24 cellular contexts compared by ENCODE assay signal in the genomic region with DNA sequence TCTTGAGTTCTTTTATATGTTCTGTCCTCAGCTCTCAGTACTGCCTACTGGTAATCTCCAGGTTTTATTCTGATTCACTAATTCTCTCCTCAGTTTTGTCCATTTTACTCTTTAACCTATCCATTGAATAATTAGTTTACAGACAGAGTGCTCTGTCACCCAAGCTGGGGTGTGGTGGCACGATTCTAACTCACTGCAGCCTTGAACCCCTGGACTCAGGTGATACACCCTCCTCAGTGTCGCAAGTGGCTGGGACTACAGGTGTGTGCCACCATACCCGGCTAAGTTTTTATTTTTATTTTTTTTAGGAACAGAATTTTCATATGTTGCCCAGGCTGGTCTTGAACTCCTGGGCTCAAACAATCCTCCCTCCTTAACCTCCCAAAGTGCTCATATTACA. TPM values are rescaled to one million over a fixed set of nuclear protein-coding genes. Genes with fewer than 3 reads are reported as not detected.
DNase-seq lines count a peak whose midpoint lies in the region; ATAC-seq and TF ChIP-seq lines count a peak whose summit lies in the region.
"Had no signal": no experiment of that assay in that cellular context is flagged by ENCODE, and none has a peak within 500 bp of the region (broad histone marks: within the 10 kb centered on the region; RNA-seq: fewer than 3 reads in every experiment).

No MANE protein-coding gene starts in this region.

- TF ChIP-seq CTCF in Caco-2 (IDR thresholded peaks at IDR 0.05; ENCODE audit: insufficient read depth in 1 of 2, low read depth in 1 of 2, low read length in 1 of 2, severe bottlenecking in 1 of 2, unreplicated experiment in 1 of 2): no peak

- CTCF ChIA-PET in Caco-2 (lab: Charles Lee): no interaction called here

- no peak for ATAC-seq in activated T-helper 17 cell treated with anti-CD3 and anti-CD28 coated beads, Interleukin-2, amount 50 U/mL, for 72 hours (replicated peaks)
- no peak for ATAC-seq in memory B cell (ENCODE audit: low read depth)
- no peak for ATAC-seq in stimulated activated effector memory CD8-positive, alpha-beta T cell treated with anti-CD3 and anti-CD28 coated beads, Interleukin-12 subunit alpha, Interleukin-12 subunit beta, amount 100 ng/mL, for 72 hours
- ATAC-seq in HG02642 (IDR thresholded peaks at IDR 0.05; ENCODE audit: poor library complexity, unreplicated experiment): no peak
- ATAC-seq in GM21381 (IDR thresholded peaks at IDR 0.05; ENCODE audit: unreplicated experiment): no peak
- ATAC-seq: A549, HCT116 had no signal

- H3K36me3 Mint-ChIP-seq in Caco-2 (ENCODE audit: insufficient read depth, unreplicated experiment) (peaks cover 49% of the 10 kb centered on the region), memory B cell (peaks cover 24% of the 10 kb centered on the region)
- peaks cover 45% of the 10 kb centered on the region for H3K36me3 Mint-ChIP-seq in activated T-helper 17 cell treated with anti-CD3 and anti-CD28 coated beads, Interleukin-2, amount 50 U/mL, for 72 hours (ENCODE audit: low read depth)
- peaks cover 33% of the 10 kb centered on the region for H3K36me3 Mint-ChIP-seq in stimulated activated effector memory CD8-positive, alpha-beta T cell treated with anti-CD3 and anti-CD28 coated beads, Interleukin-12 subunit alpha, Interleukin-12 subunit beta, amount 100 ng/mL, for 72 hours

- no peak overlapping the region for H3K4me3 ChIP-seq in Caco-2 (ENCODE audit: low read depth, low read length)
- H3K4me3 ChIP-seq: A549, PC-9, SJSA1 had no signal

- DNase-seq in Caco-2: no peak
- no peak for DNase-seq in memory B cell (ENCODE audit: low spot score in 2 of 2)
- DNase-seq in stimulated activated effector memory CD8-positive, alpha-beta T cell treated with anti-CD3 and anti-CD28 coated beads, Interleukin-12 subunit alpha, Interleukin-12 subunit beta, amount 100 ng/mL, for 72 hours (ENCODE audit: low spot score in 2 of 2): no peak
- DNase-seq in cerebellar cortex (ENCODE audit: low spot score): no peak
- DNase-seq: AML-193; C1 segment of cervical spinal cord; CD8-positive, alpha-beta memory T cell; DMS153; DND-41; NCI-H1048; NCI-H1417; NCI-H1694; NCI-H2029 treated with DMSO at 0.1 percent for 48 hours; NCI-H446 treated with DMSO at 0.1 percent for 48 hours; NCI-H526; NK-92 treated with Interleukin-12 subunit alpha and Interleukin-12 subunit beta, amount 100 ng/mL, for 24 hours; PC-9; Right ventricle myocardium superior had no signal

- peaks cover 44% of the 10 kb centered on the region for H3K4me1 Mint-ChIP-seq in Caco-2 (ENCODE audit: low read depth, unreplicated experiment)
- H3K4me1 Mint-ChIP-seq in activated T-helper 17 cell treated with anti-CD3 and anti-CD28 coated beads, Interleukin-2, amount 50 U/mL, for 72 hours: peaks cover 46% of the 10 kb centered on the region
- H3K4me1 Mint-ChIP-seq in memory B cell: peaks cover 26% of the 10 kb centered on the region
- H3K4me1 Mint-ChIP-seq in stimulated activated effector memory CD8-positive, alpha-beta T cell treated with anti-CD3 and anti-CD28 coated beads, Interleukin-12 subunit alpha, Interleukin-12 subunit beta, amount 100 ng/mL, for 72 hours: peaks cover 68% of the 10 kb centered on the region

- H3K9me3 ChIP-seq in Caco-2: no peaks in the 10 kb centered on the region
- H3K9me3 ChIP-seq: A549, SJSA1 had no signal

- no peak overlapping the region for H3K4me3 Mint-ChIP-seq in Caco-2 (ENCODE audit: unreplicated experiment)
- peak overlapping the region; percentile 42 for H3K4me3 Mint-ChIP-seq in activated T-helper 17 cell treated with anti-CD3 and anti-CD28 coated beads, Interleukin-2, amount 50 U/mL, for 72 hours
- no peak overlapping the region for H3K4me3 Mint-ChIP-seq in memory B cell
- H3K4me3 Mint-ChIP-seq in stimulated activated effector memory CD8-positive, alpha-beta T cell treated with anti-CD3 and anti-CD28 coated beads, Interleukin-12 subunit alpha, Interleukin-12 subunit beta, amount 100 ng/mL, for 72 hours: no peak overlapping the region

- H3K27me3 ChIP-seq in Caco-2 (replicated peaks; ENCODE audit: control insufficient read depth, insufficient read depth, low read length): no peaks in the 10 kb centered on the region
- H3K27me3 ChIP-seq: SJSA1 had no signal

- H3K27ac Mint-ChIP-seq in Caco-2 (ENCODE audit: unreplicated experiment) (peak overlapping the region; percentile 24), memory B cell (peak overlapping the region; percentile 29)
- peak overlapping the region; percentile 70 for H3K27ac Mint-ChIP-seq in activated T-helper 17 cell treated with anti-CD3 and anti-CD28 coated beads, Interleukin-2, amount 50 U/mL, for 72 hours
- peak overlapping the region; percentile 29 for H3K27ac Mint-ChIP-seq in stimulated activated effector memory CD8-positive, alpha-beta T cell treated with anti-CD3 and anti-CD28 coated beads, Interleukin-12 subunit alpha, Interleukin-12 subunit beta, amount 100 ng/mL, for 72 hours
- H3K27ac Mint-ChIP-seq: CD8-positive, alpha-beta memory T cell had no signal

- BruUV-seq in Caco-2 (replicated peaks; lab: Mats Ljungman, UMichigan): no TSS peak

- POLR2A ChIA-PET in Caco-2 (lab: Charles Lee): no interaction called here

- H3K27me3 Mint-ChIP-seq in Caco-2 (ENCODE audit: insufficient read depth, unreplicated experiment): no peaks in the 10 kb centered on the region
- no peaks in the 10 kb centered on the region for H3K27me3 Mint-ChIP-seq in activated T-helper 17 cell treated with anti-CD3 and anti-CD28 coated beads, Interleukin-2, amount 50 U/mL, for 72 hours
- no peaks in the 10 kb centered on the region for H3K27me3 Mint-ChIP-seq in memory B cell
- H3K27me3 Mint-ChIP-seq: CD8-positive, alpha-beta memory T cell had no signal

- intact Hi-C loops in Caco-2 (cut with micrococcal nuclease; ENCODE audit: unreplicated experiment): no loop called here

- peaks cover 6% of the 10 kb centered on the region for H3K4me1 ChIP-seq in Caco-2

- H3K9me3 Mint-ChIP-seq in Caco-2 (ENCODE audit: unreplicated experiment) (no peaks in the 10 kb centered on the region), memory B cell (no peaks in the 10 kb centered on the region)
- H3K9me3 Mint-ChIP-seq in activated T-helper 17 cell treated with anti-CD3 and anti-CD28 coated beads, Interleukin-2, amount 50 U/mL, for 72 hours: no peaks in the 10 kb centered on the region
- H3K9me3 Mint-ChIP-seq in stimulated activated effector memory CD8-positive, alpha-beta T cell treated with anti-CD3 and anti-CD28 coated beads, Interleukin-12 subunit alpha, Interleukin-12 subunit beta, amount 100 ng/mL, for 72 hours: no peaks in the 10 kb centered on the region
- H3K9me3 Mint-ChIP-seq: CD8-positive, alpha-beta memory T cell had no signal

- no peaks in the 10 kb centered on the region for H3K36me3 ChIP-seq in Caco-2 (ENCODE audit: control insufficient read depth, insufficient read depth, low read length)

RNA-seq across cellular contexts. Expression of a gene that starts 14.0 kb away (rescaled TPM):
- total RNA-seq in Caco-2 (2022): 98.9 and 111 TPM in 2 replicates
- 10 to 100 TPM; 35.2 to 36.6 TPM for total RNA-seq in activated T-helper 17 cell treated with anti-CD3 and anti-CD28 coated beads, Interleukin-2, amount 50 U/mL, for 72 hours

RNA-seq across cellular contexts. Expression of a gene that starts 58.0 kb away (rescaled TPM):
- total RNA-seq in Caco-2 (2022): 11.3 and 11.5 TPM in 2 replicates
- total RNA-seq in activated T-helper 17 cell treated with anti-CD3 and anti-CD28 coated beads, Interleukin-2, amount 50 U/mL, for 72 hours: 10 to 100 TPM; 10.1 to 32.7 TPM
